10 cellular contexts compared by ENCODE assay signal in the genomic region with DNA sequence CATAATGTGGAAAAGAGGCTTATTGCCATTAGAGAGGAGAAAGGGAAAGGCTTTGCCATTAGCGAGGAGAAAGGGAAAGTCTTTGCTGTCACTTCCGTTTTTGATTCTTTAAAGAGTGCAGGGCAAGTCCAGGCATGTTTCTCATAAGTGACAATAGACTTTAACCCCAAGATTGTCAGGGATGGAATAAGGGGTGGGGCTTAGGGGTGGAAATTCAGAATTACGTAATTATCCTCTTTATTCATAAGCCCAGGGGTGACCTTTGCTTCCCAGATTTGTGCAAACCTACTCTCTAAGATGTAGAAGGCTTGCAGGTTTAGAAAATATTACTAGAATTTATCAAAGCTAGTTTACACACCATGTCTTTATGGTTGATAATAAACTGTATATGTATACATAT. TPM values are rescaled to one million over a fixed set of nuclear protein-coding genes. Genes with fewer than 3 reads are reported as not detected.
DNase-seq lines count a peak whose midpoint lies in the region; ATAC-seq and TF ChIP-seq lines count a peak whose summit lies in the region.
"Had no signal": no experiment of that assay in that cellular context is flagged by ENCODE, and none has a peak within 500 bp of the region (broad histone marks: within the 10 kb centered on the region; RNA-seq: fewer than 3 reads in every experiment).

No MANE protein-coding gene starts in this region.

- TF ChIP-seq CTCF in heart left ventricle (IDR thresholded peaks at IDR 0.05): no peak

- peaks cover 0 to 13% (median 6%) of the 10 kb centered on the region in 12 donors for H3K4me1 ChIP-seq in heart left ventricle
- peaks cover 33% of the 10 kb centered on the region for H3K4me1 ChIP-seq in SJSA1 (replicated peaks)

- in situ Hi-C loops in G401 (cut with HindIII; ENCODE audit: low sequenced_read_pairs): no loop called here

- DNase-seq in heart left ventricle: no peak
- DNase-seq in Right ventricle myocardium superior: no peak
- peak in 1 of 2 experiments; percentile 70 for DNase-seq in SJSA1 (ENCODE audit: low read depth in 1 of 2, low spot score in 2 of 2)
- DNase-seq in globus pallidus (ENCODE audit: low spot score): peak; percentile 25
- no peak for DNase-seq in AML-193 (lab: John Stamatoyannopoulos, UW)
- no peak for DNase-seq in stimulated activated CD4-positive, alpha-beta T cell treated with anti-CD3 and anti-CD28 coated beads, Interleukin-4, amount 100 ng/mL, for 4 hours
- no peak for DNase-seq in G401 (ENCODE audit: low spot score)
- DNase-seq: left ventricle myocardium superior had no signal

- WGBS in heart left ventricle, 4 donors: 65 to 80% (median 69%) methylated on average over 3 of the region's 3 CpGs

- H3K9me3 ChIP-seq in heart left ventricle (no peaks in the 10 kb centered on the region), SJSA1 (replicated peaks) (no peaks in the 10 kb centered on the region)

- H3K27me3 ChIP-seq in heart left ventricle: no peaks in the 10 kb centered on the region
- H3K27me3 ChIP-seq in SJSA1 (replicated peaks): no peaks in the 10 kb centered on the region

- H3K36me3 ChIP-seq in heart left ventricle: peaks cover 0 to 16% (median 11%) of the 10 kb centered on the region in 9 donors
- peaks cover 27% of the 10 kb centered on the region for H3K36me3 ChIP-seq in SJSA1

- no peak for TF ChIP-seq POLR2A in heart left ventricle (IDR thresholded peaks at IDR 0.05)

- H3K4me3 ChIP-seq in heart left ventricle (no peak overlapping the region), SJSA1 (no peak overlapping the region)

- ATAC-seq in heart left ventricle (no peak), Right ventricle myocardium superior (ENCODE audit: poor library complexity) (no peak), HG02840 (IDR thresholded peaks at IDR 0.05; ENCODE audit: low FRiP score, unreplicated experiment) (no peak)
- ATAC-seq: left ventricle myocardium superior had no signal

- H3K27ac ChIP-seq in heart left ventricle: peak overlapping the region in 8 of 12 donors; percentile 0 to 99 (median 17)
- H3K27ac ChIP-seq in SJSA1: peak overlapping the region; percentile 94

- intact Hi-C loops in heart left ventricle (cut with DNase I): loop anchor here in 8 of 10 donors (1.0 to 10.0 kb wide), 12 partner anchors 681 to 1557 kb away; partner anchors contain the start of gene SETD9 (in 1 of the 8)
- intact Hi-C loops in Right ventricle myocardium superior (cut with DNase I): no loop called here

RNA-seq across cellular contexts. Expression of gene PLK2, which starts 2.3 kb away (rescaled TPM):
- total RNA-seq in heart left ventricle (100 to 1,000 TPM in 7 of 9 donors, 10 to 100 TPM in 2; 78.3 to 169 (median 106) TPM), Right ventricle myocardium superior (63.6 TPM)
- 10 to 100 TPM; 18.4 to 26.0 TPM for polyA plus RNA-seq in heart left ventricle
- total RNA-seq in SJSA1 (2014; rRNA removed; shearing (Covaris generic)): 279 and 299 TPM in 2 replicates
- 0.51 and 2.4 TPM in 2 replicates for total RNA-seq in G401 (2014; rRNA removed; shearing (Covaris generic))

RNA-seq across cellular contexts. Expression of gene GAPT, which starts 29.1 kb away (rescaled TPM):
- total RNA-seq in heart left ventricle (1 to 10 TPM in 1 of 9 donors, under 1 TPM in 5, not detected in 3; 0.09 to 1.4 (median 0.65) TPM), Right ventricle myocardium superior (0.43 TPM)
- polyA plus RNA-seq in heart left ventricle: under 1 TPM; 0.22 to 0.23 TPM
- total RNA-seq in SJSA1 (2014; rRNA removed; shearing (Covaris generic)): not detected in 2 replicates
- total RNA-seq in G401 (2014; rRNA removed; shearing (Covaris generic)): not detected in 2 replicates
- polyA plus RNA-seq: BJ had no signal

Comparison
In these comparisons a context has a peak if more than half of its experiments do, and no peak if none do; other contexts are left out.
1. RNA of gene PLK2, which starts 2.3 kb away (total RNA-seq): 279 to 299 TPM in SJSA1, 78.3 to 169 TPM in heart left ventricle and 63.6 TPM in Right ventricle myocardium superior (single experiment); 0.51 to 2.4 TPM in G401; every median in the first group is over 10 times any median in the second.